8 cellular contexts compared by ENCODE assay signal in the genomic region with DNA sequence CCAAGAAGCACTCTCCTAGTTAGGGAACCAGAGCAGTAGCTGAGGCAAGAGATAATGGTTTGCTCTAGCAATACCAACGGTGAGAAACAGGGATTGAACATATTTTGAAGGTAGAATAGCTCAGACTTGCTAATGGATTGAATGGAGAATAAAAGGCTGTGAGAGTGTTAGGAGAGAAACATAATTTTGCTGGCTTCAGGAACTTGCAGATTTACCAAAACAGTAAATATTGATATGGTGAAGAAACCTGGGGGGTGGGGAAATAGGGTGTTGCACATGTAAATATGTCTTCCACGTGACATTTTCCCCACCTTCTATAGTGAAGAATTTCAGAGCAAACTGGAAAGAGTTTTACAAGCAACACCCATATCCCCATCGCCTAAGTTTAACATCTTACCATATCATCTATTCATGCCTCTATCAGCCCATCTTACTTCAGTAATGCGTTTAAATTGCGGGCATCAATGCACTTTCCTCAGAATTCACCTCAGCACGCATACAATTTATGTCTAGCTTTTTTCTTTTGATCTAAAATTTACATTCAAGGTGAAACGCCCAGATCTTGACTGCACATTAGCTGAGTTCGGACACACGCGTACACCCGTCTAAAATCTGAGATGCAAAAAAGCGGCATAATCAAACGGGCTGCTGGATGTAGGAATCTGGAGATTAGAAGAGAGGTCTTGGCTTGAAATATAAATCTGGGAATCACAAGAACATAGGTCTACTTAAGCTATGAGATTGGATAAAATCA. TPM values are rescaled to one million over a fixed set of nuclear protein-coding genes. Genes with fewer than 3 reads are reported as not detected.
A peak's percentile ranks its signal among the peaks of the same experiment; 100 is the strongest.
DNase-seq lines count a peak whose midpoint lies in the region; ATAC-seq and TF ChIP-seq lines count a peak whose summit lies in the region.

No MANE protein-coding gene starts in this region.

- ATAC-seq in central memory CD8-positive, alpha-beta T cell (replicated peaks; ENCODE audit: extremely low read depth, poor library complexity, severe bottlenecking): no peak
- no peak for ATAC-seq in naive thymus-derived CD4-positive, alpha-beta T cell

- peak overlapping the region; percentile 86 for H3K4me3 Mint-ChIP-seq in central memory CD8-positive, alpha-beta T cell
- peak overlapping the region; percentile 66 to 91 (median 86) for H3K4me3 Mint-ChIP-seq in naive thymus-derived CD4-positive, alpha-beta T cell

- H3K9ac ChIP-seq in HUES6 (ENCODE audit: low read length): peak overlapping the region; percentile 95

- peaks cover 22% of the 10 kb centered on the region for H3K36me3 Mint-ChIP-seq in central memory CD8-positive, alpha-beta T cell (ENCODE audit: insufficient read depth)
- H3K36me3 Mint-ChIP-seq in naive thymus-derived CD4-positive, alpha-beta T cell: peaks cover 0 to 5% (median 3%) of the 10 kb centered on the region in 5 donors

- H3K27me3 ChIP-seq in HUES6 (ENCODE audit: control insufficient read depth, insufficient read depth, low read length): no peaks in the 10 kb centered on the region
- H3K27me3 ChIP-seq in naive thymus-derived CD4-positive, alpha-beta T cell (ENCODE audit: control insufficient read depth in 2 of 2, insufficient read depth in 2 of 2, low read length in 2 of 2): no peaks in the 10 kb centered on the region

- CTCF ChIA-PET in naive thymus-derived CD4-positive, alpha-beta T cell (lab: Charles Lee): interaction anchor here (1.1 kb wide), 1 partner anchor 28 kb away, joined by 3 read pairs; a partner anchor contains a TSS

- peak overlapping the region; percentile 97 for H3K27ac Mint-ChIP-seq in central memory CD8-positive, alpha-beta T cell (ENCODE audit: low read depth)
- peak overlapping the region; percentile 74 to 95 (median 89) for H3K27ac Mint-ChIP-seq in naive thymus-derived CD4-positive, alpha-beta T cell

- in situ Hi-C loops in GM13977 (cut with MboI; ENCODE audit: low pct_unique_long_range_greater_than_20kb, low sequenced_read_pairs, unreplicated experiment): no loop called here

- TF ChIP-seq CTCF in AG10803 (conservative IDR thresholded peaks at IDR 0.05; ENCODE audit: low read length) (no peak), GM13977 (IDR thresholded peaks at IDR 0.05; ENCODE audit: extremely low read depth, insufficient read depth, missing control alignments) (no peak)

- no peak overlapping the region for H3K27ac ChIP-seq in HUES6 (ENCODE audit: low read depth, low read length)
- peak overlapping the region; percentile 81 for H3K27ac ChIP-seq in naive thymus-derived CD4-positive, alpha-beta T cell (ENCODE audit: low read depth, low read length)

- no peaks in the 10 kb centered on the region for H3K27me3 Mint-ChIP-seq in central memory CD8-positive, alpha-beta T cell
- H3K27me3 Mint-ChIP-seq in naive thymus-derived CD4-positive, alpha-beta T cell: peaks cover 0 to 45% (median 0%) of the 10 kb centered on the region in 5 donors

- H3K36me3 ChIP-seq in HUES6 (ENCODE audit: control insufficient read depth, insufficient read depth, low read length): no peaks in the 10 kb centered on the region
- no peaks in the 10 kb centered on the region for H3K36me3 ChIP-seq in naive thymus-derived CD4-positive, alpha-beta T cell (ENCODE audit: control insufficient read depth in 2 of 3, insufficient read depth in 3 of 3, low read length in 3 of 3)

- no peaks in the 10 kb centered on the region for H3K9me3 ChIP-seq in HUES6 (ENCODE audit: control insufficient read depth, insufficient read depth, low read depth, low read length)
- no peaks in the 10 kb centered on the region for H3K9me3 ChIP-seq in naive thymus-derived CD4-positive, alpha-beta T cell (ENCODE audit: control insufficient read depth in 2 of 3, low read length in 3 of 3)

- no peaks in the 10 kb centered on the region for H3K9me3 Mint-ChIP-seq in central memory CD8-positive, alpha-beta T cell
- H3K9me3 Mint-ChIP-seq in naive thymus-derived CD4-positive, alpha-beta T cell: peaks cover 0 to 1% (median 0%) of the 10 kb centered on the region in 11 donors

- POLR2A ChIA-PET in naive thymus-derived CD4-positive, alpha-beta T cell (lab: Charles Lee): interaction anchor here (0.8 to 5.3 kb wide), 2 partner anchors 20 to 25 kb away, joined by 3 to 86 read pairs; a partner anchor contains a TSS

- H3K4me1 Mint-ChIP-seq in central memory CD8-positive, alpha-beta T cell: peaks cover 27% of the 10 kb centered on the region
- peaks cover 14 to 42% (median 28%) of the 10 kb centered on the region in 7 donors for H3K4me1 Mint-ChIP-seq in naive thymus-derived CD4-positive, alpha-beta T cell

- peak overlapping the region; percentile 77 for H3K4me3 ChIP-seq in AG10803 (ENCODE audit: low read length)
- H3K4me3 ChIP-seq in HUES6 (ENCODE audit: low read depth, low read length): peak overlapping the region; percentile 83
- peak overlapping the region; percentile 13 for H3K4me3 ChIP-seq in naive thymus-derived CD4-positive, alpha-beta T cell (ENCODE audit: low read length)

- H3K4me1 ChIP-seq in HUES6 (ENCODE audit: control insufficient read depth, insufficient read depth, low read length): peaks cover 34% of the 10 kb centered on the region
- H3K4me1 ChIP-seq in naive thymus-derived CD4-positive, alpha-beta T cell (ENCODE audit: control insufficient read depth in 2 of 2, insufficient read depth in 2 of 2, low read length in 2 of 2): peaks cover 14 to 18% of the 10 kb centered on the region in 2 donors

- DNase-seq in AG10803 (ENCODE audit: low read depth) (no peak), NOMO-1 treated with DMSO at 0.1 percent for 48 hours (lab: John Stamatoyannopoulos, UW; ENCODE audit: unreplicated experiment) (no peak), ecto neural progenitor cell (ENCODE audit: low spot score) (no peak), GM13977 (ENCODE audit: low spot score) (no peak), amniotic stem cell (lab: John Stamatoyannopoulos, UW) (no peak)
- DNase-seq in central memory CD8-positive, alpha-beta T cell (ENCODE audit: low spot score in 2 of 2): no peak
- peak in 4 of 9 donors; percentile 11 to 33 (median 24) for DNase-seq in naive thymus-derived CD4-positive, alpha-beta T cell

- intact Hi-C loops in naive thymus-derived CD4-positive, alpha-beta T cell (cut with micrococcal nuclease): loop anchor here (2.0 to 10.0 kb wide), 3 partner anchors 739 to 1839 kb away; a partner anchor contains a TSS

RNA-seq across cellular contexts. Expression of a gene that starts 0.9 kb away (rescaled TPM):
- total RNA-seq in naive thymus-derived CD4-positive, alpha-beta T cell: 10 to 100 TPM in 4 of 5 experiments, 1 to 10 TPM in 1; 6.7 to 97.7 (median 53.0) TPM
- polyA plus RNA-seq in naive thymus-derived CD4-positive, alpha-beta T cell: 10 to 100 TPM; 25.2 to 53.4 TPM

RNA-seq across cellular contexts. Expression of a gene that starts 27.3 kb away (rescaled TPM):
- total RNA-seq in naive thymus-derived CD4-positive, alpha-beta T cell: 1,000 to 10,000 TPM; 1,489 to 2,250 (median 2,129) TPM
- polyA plus RNA-seq in naive thymus-derived CD4-positive, alpha-beta T cell: 1,000 to 10,000 TPM; 5,933 to 6,097 TPM

RNA-seq across cellular contexts. Expression of a gene that starts 27.4 kb away (rescaled TPM):
- 1 to 10 TPM; 2.2 to 6.4 (median 3.2) TPM for total RNA-seq in naive thymus-derived CD4-positive, alpha-beta T cell
- polyA plus RNA-seq in naive thymus-derived CD4-positive, alpha-beta T cell: 1 to 10 TPM; 3.6 to 4.3 TPM

Comparison
In these comparisons a context has a peak if more than half of its experiments do, and no peak if none do; other contexts are left out.
1. H3K4me3 ChIP-seq: peak in every context shown above with its lines; median percentile 83 in HUES6; 77 in AG10803; 13 in naive thymus-derived CD4-positive, alpha-beta T cell.